ENCODE assay signal across 1 cellular context in genomic region chr17:82732118-82732743, GRCh38.
TF ChIP-seq lines count a peak whose summit lies in the region.

No MANE protein-coding gene starts in this region.

TF ChIP-seq in HepG2, 621 proteins besides CTCF, POLR2A, EP300 and RAD21:
- no peak for TF ChIP-seq KDM4B (CRISPR knock-in tag; IDR thresholded peaks at IDR 0.05)
- 0 out of 2 replicates have a peak, but pooled peaks have one; percentile 17 for TF ChIP-seq ZNF687 (CRISPR knock-in tag; IDR thresholded peaks at IDR 0.05)
- no peak for TF ChIP-seq ZNF670 (CRISPR knock-in tag; IDR thresholded peaks at IDR 0.05; ENCODE audit: borderline replicate concordance)
